In genomic region chr2:85799215-85799956, GRCh38 we compare ENCODE assay signal across 13 cellular contexts. TPM values are rescaled to one million over a fixed set of nuclear protein-coding genes. Genes with fewer than 3 reads are reported as not detected.
DNase-seq lines count a peak whose midpoint lies in the region; ATAC-seq and TF ChIP-seq lines count a peak whose summit lies in the region.
"Had no signal": no experiment of that assay in that cellular context is flagged by ENCODE, and none has a peak within 500 bp of the region (broad histone marks: within the 10 kb centered on the region; RNA-seq: fewer than 3 reads in every experiment).

No MANE protein-coding gene starts in this region.

- H3K36me3 ChIP-seq in heart left ventricle: no peaks in the 10 kb centered on the region
- H3K36me3 ChIP-seq: gastroesophageal sphincter, HAP-1 had no signal

- intact Hi-C loops in heart left ventricle (cut with DNase I): loop anchor here in 7 of 10 donors (2.0 to 5.0 kb wide), 6 partner anchors 27 to 72 kb away; partner anchors contain the start of gene ATOH8 (in 5 of the 7)

- H3K4me3 Mint-ChIP-seq in stimulated activated effector memory CD8-positive, alpha-beta T cell treated with anti-CD3 and anti-CD28 coated beads, Interleukin-12 subunit alpha, Interleukin-12 subunit beta, amount 100 ng/mL, for 72 hours: no peak overlapping the region
- H3K4me3 Mint-ChIP-seq: activated naive CD4-positive, alpha-beta T cell treated with anti-CD3 and anti-CD28 coated beads, Interleukin-2, amount 10 ng/mL, durations not matched to agents 7 days and 5 days had no signal

- TF ChIP-seq CTCF in heart left ventricle (IDR thresholded peaks at IDR 0.05): no peak

- no peaks in the 10 kb centered on the region for H3K36me3 Mint-ChIP-seq in stimulated activated effector memory CD8-positive, alpha-beta T cell treated with anti-CD3 and anti-CD28 coated beads, Interleukin-12 subunit alpha, Interleukin-12 subunit beta, amount 100 ng/mL, for 72 hours
- H3K36me3 Mint-ChIP-seq: activated naive CD4-positive, alpha-beta T cell treated with anti-CD3 and anti-CD28 coated beads, Interleukin-2, amount 10 ng/mL, durations not matched to agents 7 days and 5 days had no signal

- peak overlapping the region in 7 of 12 donors; percentile 47 to 72 (median 58) for H3K27ac ChIP-seq in heart left ventricle
- H3K27ac ChIP-seq: gastroesophageal sphincter had no signal

- peak; percentile 6 for DNase-seq in activated T-cell treated with anti-CD3 and anti-CD28 coated beads, Interleukin-2, amount 50 U/mL, for 1 hour
- DNase-seq in activated T-cell treated with anti-CD3 and anti-CD28 coated beads for 4 hours (no peak), RKO (ENCODE audit: low spot score) (peak; percentile 25), heart left ventricle (peak in 3 of 5 donors; percentile 35 to 80 (median 70)), NCI-H524 treated with DMSO at 0.1 percent for 48 hours (lab: John Stamatoyannopoulos, UW) (no peak), NAMALWA (ENCODE audit: low spot score) (no peak)
- no peak for DNase-seq in stimulated activated effector memory CD8-positive, alpha-beta T cell treated with anti-CD3 and anti-CD28 coated beads, Interleukin-12 subunit alpha, Interleukin-12 subunit beta, amount 100 ng/mL, for 72 hours (ENCODE audit: low spot score in 2 of 2)
- DNase-seq: activated naive CD4-positive, alpha-beta T cell treated with anti-CD3 and anti-CD28 coated beads, Interleukin-2, amount 10 ng/mL, durations not matched to agents 7 days and 5 days; cortex of kidney; MV-4-11 had no signal

- H3K4me3 ChIP-seq in heart left ventricle: no peak overlapping the region
- H3K4me3 ChIP-seq: gastroesophageal sphincter, HAP-1 had no signal

- H3K9me3 Mint-ChIP-seq in stimulated activated effector memory CD8-positive, alpha-beta T cell treated with anti-CD3 and anti-CD28 coated beads, Interleukin-12 subunit alpha, Interleukin-12 subunit beta, amount 100 ng/mL, for 72 hours: no peaks in the 10 kb centered on the region
- H3K9me3 Mint-ChIP-seq: activated naive CD4-positive, alpha-beta T cell treated with anti-CD3 and anti-CD28 coated beads, Interleukin-2, amount 10 ng/mL, durations not matched to agents 7 days and 5 days had no signal

- ATAC-seq in heart left ventricle: peak; percentile 54 to 73 (median 66)
- peak; percentile 79 for ATAC-seq in stimulated activated effector memory CD8-positive, alpha-beta T cell treated with anti-CD3 and anti-CD28 coated beads, Interleukin-12 subunit alpha, Interleukin-12 subunit beta, amount 100 ng/mL, for 72 hours
- no peak for ATAC-seq in HG03460 (IDR thresholded peaks at IDR 0.05; ENCODE audit: unreplicated experiment)
- ATAC-seq: gastroesophageal sphincter had no signal

- H3K27me3 ChIP-seq in heart left ventricle: no peaks in the 10 kb centered on the region
- H3K27me3 ChIP-seq: gastroesophageal sphincter had no signal

- H3K4me1 ChIP-seq in heart left ventricle: peaks cover 6 to 55% (median 35%) of the 10 kb centered on the region in 12 donors
- H3K4me1 ChIP-seq: HAP-1 had no signal

- peaks cover 15% of the 10 kb centered on the region for H3K4me1 Mint-ChIP-seq in stimulated activated effector memory CD8-positive, alpha-beta T cell treated with anti-CD3 and anti-CD28 coated beads, Interleukin-12 subunit alpha, Interleukin-12 subunit beta, amount 100 ng/mL, for 72 hours

- 70 to 93% (median 72%) methylated on average over 9 to 11 of the region's 11 CpGs for WGBS in heart left ventricle, 4 donors

- peaks cover 0 to 15% (median 0%) of the 10 kb centered on the region in 12 donors for H3K9me3 ChIP-seq in heart left ventricle
- H3K9me3 ChIP-seq: HAP-1 had no signal

- H3K27ac Mint-ChIP-seq in stimulated activated effector memory CD8-positive, alpha-beta T cell treated with anti-CD3 and anti-CD28 coated beads, Interleukin-12 subunit alpha, Interleukin-12 subunit beta, amount 100 ng/mL, for 72 hours: no peak overlapping the region
- H3K27ac Mint-ChIP-seq: activated naive CD4-positive, alpha-beta T cell treated with anti-CD3 and anti-CD28 coated beads, Interleukin-2, amount 10 ng/mL, durations not matched to agents 7 days and 5 days had no signal

- TF ChIP-seq POLR2A in heart left ventricle (IDR thresholded peaks at IDR 0.05): no peak

RNA-seq across cellular contexts. Expression of gene ATOH8, which starts 45.6 kb away (rescaled TPM):
- 100 to 1,000 TPM in 1 of 9 donors, 10 to 100 TPM in 8; 11.8 to 103 (median 18.5) TPM for total RNA-seq in heart left ventricle
- polyA plus RNA-seq in heart left ventricle: 10 to 100 TPM; 22.9 to 37.9 TPM

Comparison
In these comparisons a context has a peak if more than half of its experiments do, and no peak if none do; other contexts are left out.
1. DNase-seq: peak in activated T-cell treated with anti-CD3 and anti-CD28 coated beads, Interleukin-2, amount 50 U/mL, for 1 hour (single experiment), RKO (single experiment) and heart left ventricle (3 of 5); none in activated T-cell treated with anti-CD3 and anti-CD28 coated beads for 4 hours (single experiment), stimulated activated effector memory CD8-positive, alpha-beta T cell treated with anti-CD3 and anti-CD28 coated beads, Interleukin-12 subunit alpha, Interleukin-12 subunit beta, amount 100 ng/mL, for 72 hours (0 of 2), NCI-H524 treated with DMSO at 0.1 percent for 48 hours (single experiment) and NAMALWA (single experiment).